ENCODE assay signal across 8 cellular contexts in the genomic region with DNA sequence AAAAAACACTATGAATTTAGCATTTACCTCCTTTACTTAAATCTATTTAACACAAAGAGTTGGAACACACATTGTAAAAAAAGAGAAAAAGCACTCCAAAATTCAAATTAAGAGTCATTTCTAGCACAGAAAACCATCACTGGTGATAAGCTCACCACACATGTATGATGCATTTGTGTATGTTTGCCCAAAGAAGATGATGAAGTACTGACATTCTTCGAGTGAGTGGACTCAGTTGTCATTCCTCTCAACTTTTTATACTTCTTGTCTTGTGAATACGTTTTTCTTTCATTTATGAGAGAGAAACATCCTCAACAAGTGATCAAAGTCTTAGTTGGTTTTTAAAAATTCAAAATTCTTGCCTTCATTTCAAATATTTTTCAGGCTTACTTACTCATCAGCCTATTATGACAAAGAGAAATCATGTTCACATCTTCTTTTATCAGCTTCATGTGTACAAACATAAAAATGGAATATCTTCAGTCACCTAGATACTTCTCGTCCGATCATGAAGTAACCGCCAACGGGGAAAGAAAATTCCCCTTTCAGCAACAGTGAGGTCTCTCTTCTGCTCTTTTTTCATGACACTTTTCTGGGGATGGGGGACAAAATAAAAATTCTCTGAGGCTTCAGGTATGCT. TPM values are rescaled to one million over a fixed set of nuclear protein-coding genes. Genes with fewer than 3 reads are reported as not detected.
A peak's percentile ranks its signal among the peaks of the same experiment; 100 is the strongest.
DNase-seq lines count a peak whose midpoint lies in the region; ATAC-seq, FAIRE-seq and TF ChIP-seq lines count a peak whose summit lies in the region.

No MANE protein-coding gene starts in this region.

- no peak overlapping the region for H3K27ac Mint-ChIP-seq in stimulated activated naive CD8-positive, alpha-beta T cell treated with anti-CD3 and anti-CD28 coated beads, Interleukin-15, Interleukin-2, amounts not matched to agents 100 ng/mL and 50 ng/mL, for 24 hours
- no peak overlapping the region for H3K27ac Mint-ChIP-seq in memory B cell

- H3K9me3 ChIP-seq in aorta (ENCODE audit: control insufficient read depth, low read length), result no peaks in the 10 kb centered on the region

- no peak for TF ChIP-seq CTCF in brain microvascular endothelial cell (IDR thresholded peaks at IDR 0.05; ENCODE audit: low read depth, low read length, missing control alignments)

- peaks cover 15% of the 10 kb centered on the region for H3K27me3 Mint-ChIP-seq in stimulated activated naive CD8-positive, alpha-beta T cell treated with anti-CD3 and anti-CD28 coated beads, Interleukin-15, Interleukin-2, amounts not matched to agents 100 ng/mL and 50 ng/mL, for 24 hours
- peaks cover 2% of the 10 kb centered on the region for H3K27me3 Mint-ChIP-seq in memory B cell

- H3K27me3 ChIP-seq in brain microvascular endothelial cell (replicated peaks) (no peaks in the 10 kb centered on the region), aorta (ENCODE audit: control insufficient read depth in 1 of 2, insufficient read depth in 2 of 2, low read length in 1 of 2) (no peaks in the 10 kb centered on the region)

- no peaks in the 10 kb centered on the region for H3K36me3 ChIP-seq in brain microvascular endothelial cell (replicated peaks)
- H3K36me3 ChIP-seq in aorta (ENCODE audit: control insufficient read depth in 1 of 2, insufficient read depth in 2 of 2, low read length in 1 of 2), result peaks cover 3 to 12% of the 10 kb centered on the region in 2 donors

- H3K27ac ChIP-seq in brain microvascular endothelial cell (peak overlapping the region; percentile 76), aorta (ENCODE audit: low read depth in 1 of 2, low read length in 2 of 2) (no peak overlapping the region)

- 8 to 11% methylated on average over 6 of the region's 6 CpGs for WGBS in aorta, 2 donors

- DNase-seq in stimulated activated naive CD8-positive, alpha-beta T cell treated with anti-CD3 and anti-CD28 coated beads, Interleukin-15, Interleukin-2, amounts not matched to agents 100 U/mL and 50 U/mL, for 24 hours, result no peak
- DNase-seq in brain microvascular endothelial cell (peak; percentile 20), memory B cell (ENCODE audit: low spot score in 2 of 2) (no peak), aorta (no peak), DMS114 treated with DMSO at 0.1 percent for 48 hours (lab: John Stamatoyannopoulos, UW; ENCODE audit: unreplicated experiment) (no peak), H54 (ENCODE audit: insufficient read length, low spot score) (no peak)

- TF ChIP-seq POLR2A in H54 (IDR thresholded peaks at IDR 0.05; ENCODE audit: low read depth, low read length), result no peak

- in situ Hi-C loops in brain microvascular endothelial cell (cut with HindIII; ENCODE audit: low pct_ligation_motif_present, low sequenced_read_pairs), result no loop called here

- FAIRE-seq in H54 (lab: Jason Lieb, UNC), result no peak

- H3K4me3 ChIP-seq in brain microvascular endothelial cell (ENCODE audit: low read depth, low read length) (peak overlapping the region; percentile 89), aorta (ENCODE audit: low read length in 2 of 2) (peak overlapping the region; percentile 68 to 98)

- no peaks in the 10 kb centered on the region for H3K9me3 Mint-ChIP-seq in stimulated activated naive CD8-positive, alpha-beta T cell treated with anti-CD3 and anti-CD28 coated beads, Interleukin-15, Interleukin-2, amounts not matched to agents 100 ng/mL and 50 ng/mL, for 24 hours
- no peaks in the 10 kb centered on the region for H3K9me3 Mint-ChIP-seq in memory B cell

- H3K4me1 Mint-ChIP-seq in stimulated activated naive CD8-positive, alpha-beta T cell treated with anti-CD3 and anti-CD28 coated beads, Interleukin-15, Interleukin-2, amounts not matched to agents 100 ng/mL and 50 ng/mL, for 24 hours (ENCODE audit: low read depth), result peaks cover 20% of the 10 kb centered on the region
- H3K4me1 Mint-ChIP-seq in memory B cell, result peaks cover 13% of the 10 kb centered on the region

- ATAC-seq in stimulated activated naive CD8-positive, alpha-beta T cell treated with anti-CD3 and anti-CD28 coated beads, Interleukin-15, Interleukin-2, amounts not matched to agents 100 U/mL and 50 U/mL, for 24 hours, result no peak
- ATAC-seq in memory B cell (ENCODE audit: low read depth) (no peak), aorta (ENCODE audit: low FRiP score) (no peak), HG03460 (IDR thresholded peaks at IDR 0.05; ENCODE audit: unreplicated experiment) (no peak)

- intact Hi-C loops in aorta (cut with DNase I), result loop anchor here (5.0 to 10.0 kb wide), 8 partner anchors 97 to 1200 kb away; a partner anchor contains a TSS

- peaks cover 0 to 4% of the 10 kb centered on the region in 2 donors for H3K4me1 ChIP-seq in aorta (ENCODE audit: control insufficient read depth in 1 of 2, insufficient read depth in 2 of 2, low read length in 2 of 2)

- no peaks in the 10 kb centered on the region for H3K36me3 Mint-ChIP-seq in stimulated activated naive CD8-positive, alpha-beta T cell treated with anti-CD3 and anti-CD28 coated beads, Interleukin-15, Interleukin-2, amounts not matched to agents 100 ng/mL and 50 ng/mL, for 24 hours (ENCODE audit: low read depth)
- H3K36me3 Mint-ChIP-seq in memory B cell, result no peaks in the 10 kb centered on the region

- H3K4me3 Mint-ChIP-seq in stimulated activated naive CD8-positive, alpha-beta T cell treated with anti-CD3 and anti-CD28 coated beads, Interleukin-15, Interleukin-2, amounts not matched to agents 100 ng/mL and 50 ng/mL, for 24 hours, result peak overlapping the region; percentile 83
- H3K4me3 Mint-ChIP-seq in memory B cell, result peak overlapping the region; percentile 80

RNA-seq across cellular contexts. Expression of a gene that starts 1.5 kb away (rescaled TPM):
- 10 to 100 TPM; 16.9 to 17.4 TPM for total RNA-seq in aorta
- 1 to 10 TPM; 4.1 to 6.9 TPM for polyA plus RNA-seq in aorta
